Comparison of ENCODE assay signal across 18 cellular contexts in the genomic region with DNA sequence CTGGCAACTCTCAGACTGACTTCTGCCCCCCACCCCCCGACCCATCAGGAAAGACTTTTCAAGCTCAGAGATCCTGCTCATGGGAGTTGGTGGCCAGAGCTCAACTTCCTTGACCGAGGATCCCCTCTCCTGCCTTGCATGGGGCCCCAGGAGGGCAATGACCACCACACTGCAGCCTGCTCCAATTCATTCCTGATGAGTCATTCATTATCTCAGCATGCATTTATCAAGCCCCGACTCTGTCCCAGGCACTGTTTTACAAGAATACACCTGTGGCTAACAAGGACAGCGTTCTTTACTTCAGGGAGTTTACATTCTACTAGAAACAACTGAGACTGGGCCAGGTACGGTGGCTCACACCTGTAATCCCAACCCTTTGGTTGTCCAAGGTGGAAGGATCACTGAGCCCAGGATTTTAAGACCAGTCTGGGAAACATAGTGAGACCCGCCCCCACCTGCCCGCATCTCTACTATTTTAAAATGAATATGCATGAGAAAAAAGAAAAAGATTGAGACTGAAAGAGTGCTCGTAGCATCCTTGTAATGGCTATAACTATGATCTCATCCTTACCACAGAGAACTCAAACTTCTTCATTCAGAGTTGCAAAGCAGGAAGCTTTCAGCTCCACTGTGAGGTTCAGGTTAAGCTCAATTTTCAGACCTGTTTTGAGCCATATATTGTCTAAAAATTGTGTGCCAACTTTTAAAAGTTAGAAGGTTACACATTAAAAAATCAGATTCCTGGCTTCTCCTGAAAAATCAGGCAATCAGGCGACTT.
"Had no signal": no experiment of that assay in that cellular context is flagged by ENCODE, and none has a peak within 500 bp of the region (broad histone marks: within the 10 kb centered on the region; RNA-seq: fewer than 3 reads in every experiment).

No MANE protein-coding gene starts in this region.

- H3K9me3 ChIP-seq: ascending aorta, colonic mucosa, gastrocnemius medialis, heart right ventricle, ovary, upper lobe of right lung had no signal

- H3K4me3 ChIP-seq: ascending aorta, colonic mucosa, gastrocnemius medialis, heart right ventricle, ovary, upper lobe of right lung had no signal

- H3K4me3 Mint-ChIP-seq: activated CD4-positive, alpha-beta memory T cell treated with anti-CD3 and anti-CD28 coated beads for 36 hours; activated T-cell treated with anti-CD3 and anti-CD28 coated beads, Interleukin-2, amount 50 U/mL, for 72 hours; mesothelial cell of epicardium; neural crest cell; stimulated activated naive CD8-positive, alpha-beta T cell treated with anti-CD3 and anti-CD28 coated beads, Interleukin-15, Interleukin-2, amounts not matched to agents 100 ng/mL and 50 ng/mL, for 24 hours had no signal

- DNase-seq: activated CD4-positive, alpha-beta memory T cell treated with anti-CD3 and anti-CD28 coated beads for 36 hours; activated CD4-positive, alpha-beta T cell treated with anti-CD3 and anti-CD28 coated beads for 1 hour; activated naive CD4-positive, alpha-beta T cell; activated T-cell treated with anti-CD3 and anti-CD28 coated beads, Interleukin-2, amount 50 U/mL, for 72 hours; colonic mucosa; effector CD4-positive, alpha-beta T cell; gastrocnemius medialis; heart right ventricle; kidney; left ventricle myocardium superior; stimulated activated CD4-positive, alpha-beta T cell treated with anti-CD3 and anti-CD28 coated beads, Interleukin-4, amount 100 ng/mL, for 24 hours; T-helper 9 cell; upper lobe of right lung had no signal

- ATAC-seq: activated T-cell treated with anti-CD3 and anti-CD28 coated beads, Interleukin-2, amount 50 U/mL, for 72 hours; gastrocnemius medialis; heart right ventricle; left ventricle myocardium superior; upper lobe of right lung had no signal

- H3K4me1 ChIP-seq: ascending aorta, colonic mucosa, upper lobe of right lung had no signal

- H3K27ac ChIP-seq: ascending aorta, colonic mucosa, gastrocnemius medialis, heart right ventricle, ovary, upper lobe of right lung had no signal

- H3K27me3 ChIP-seq: ascending aorta, colonic mucosa, heart right ventricle, ovary, upper lobe of right lung had no signal

- FAIRE-seq: kidney had no signal

- H3K9me3 Mint-ChIP-seq: activated CD4-positive, alpha-beta memory T cell treated with anti-CD3 and anti-CD28 coated beads for 36 hours; activated T-cell treated with anti-CD3 and anti-CD28 coated beads, Interleukin-2, amount 50 U/mL, for 72 hours; mesothelial cell of epicardium; neural crest cell; stimulated activated naive CD8-positive, alpha-beta T cell treated with anti-CD3 and anti-CD28 coated beads, Interleukin-15, Interleukin-2, amounts not matched to agents 100 ng/mL and 50 ng/mL, for 24 hours had no signal

- H3K36me3 ChIP-seq: colonic mucosa, gastrocnemius medialis, ovary, upper lobe of right lung had no signal

- H3K27ac Mint-ChIP-seq: activated CD4-positive, alpha-beta memory T cell treated with anti-CD3 and anti-CD28 coated beads for 36 hours; activated T-cell treated with anti-CD3 and anti-CD28 coated beads, Interleukin-2, amount 50 U/mL, for 72 hours; mesothelial cell of epicardium; stimulated activated naive CD8-positive, alpha-beta T cell treated with anti-CD3 and anti-CD28 coated beads, Interleukin-15, Interleukin-2, amounts not matched to agents 100 ng/mL and 50 ng/mL, for 24 hours had no signal

- H3K36me3 Mint-ChIP-seq: activated CD4-positive, alpha-beta memory T cell treated with anti-CD3 and anti-CD28 coated beads for 36 hours; mesothelial cell of epicardium had no signal
